ENCODE assay signal across 4 cellular contexts in the genomic region with DNA sequence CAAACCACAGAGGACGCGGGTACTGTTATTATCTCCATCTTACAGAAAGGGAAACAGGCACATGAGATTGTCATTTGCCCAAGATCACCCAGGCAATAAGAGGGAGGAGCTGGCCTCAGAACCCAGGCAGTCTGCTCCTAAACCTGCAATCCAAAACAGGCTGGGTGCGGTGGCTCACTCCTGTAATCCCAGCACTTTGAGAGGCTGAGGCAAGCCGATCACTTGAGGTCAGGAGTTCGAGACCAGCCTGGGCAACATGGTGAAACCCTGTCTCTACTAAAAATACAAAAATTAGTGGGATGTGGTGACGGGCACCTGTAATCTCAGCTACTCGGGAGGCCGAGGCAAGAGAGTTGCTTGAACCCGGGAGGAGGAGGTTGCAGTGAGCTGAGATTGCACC. TPM values are rescaled to one million over a fixed set of nuclear protein-coding genes. Genes with fewer than 3 reads are reported as not detected.
"Had no signal": no experiment of that assay in that cellular context is flagged by ENCODE, and none has a peak within 500 bp of the region (broad histone marks: within the 10 kb centered on the region; RNA-seq: fewer than 3 reads in every experiment).

No MANE protein-coding gene starts in this region.

RNA-seq across cellular contexts. Expression of a gene that starts 5.2 kb away (rescaled TPM):
- total RNA-seq: GM23248, H4, HT-29, IMR-90 had no signal
- polyA plus RNA-seq: GM23248, IMR-90 had no signal
